Comparison of ENCODE assay signal across 8 cellular contexts in genomic region chr9:135960328-135961276, GRCh38. TPM values are rescaled to one million over a fixed set of nuclear protein-coding genes. Genes with fewer than 3 reads are reported as not detected.
DNase-seq lines count a peak whose midpoint lies in the region; FAIRE-seq and TF ChIP-seq lines count a peak whose summit lies in the region.
"Had no signal": no experiment of that assay in that cellular context is flagged by ENCODE, and none has a peak within 500 bp of the region (broad histone marks: within the 10 kb centered on the region; RNA-seq: fewer than 3 reads in every experiment).

No MANE protein-coding gene starts in this region.

- H3K23ac ChIP-seq in mesenchymal stem cell (ENCODE audit: low read length in 2 of 2): peak overlapping the region; percentile 23 to 42

- H3K79me1 ChIP-seq in mesenchymal stem cell (replicated peaks; ENCODE audit: low read length, poor library complexity, severe bottlenecking): peaks cover 26% of the 10 kb centered on the region

- H3K4me1 Mint-ChIP-seq in HFFc6 (ENCODE audit: low read depth): peaks cover 24% of the 10 kb centered on the region

- H3K4ac ChIP-seq in mesenchymal stem cell (ENCODE audit: low read depth in 1 of 2, low read length in 2 of 2): peak overlapping the region in 1 of 2 experiments; percentile 79

- H3K9ac ChIP-seq in mesenchymal stem cell (ENCODE audit: low read length): peak overlapping the region; percentile 90

- peak overlapping the region; percentile 9 for H3K27ac ChIP-seq in OCI-LY7 (ENCODE audit: low read depth, low read length, poor library complexity, severe bottlenecking)
- peak overlapping the region; percentile 82 to 93 for H3K27ac ChIP-seq in coronary artery
- H3K27ac ChIP-seq in mesenchymal stem cell (ENCODE audit: low read length, poor library complexity, severe bottlenecking): no peak overlapping the region
- H3K27ac ChIP-seq in urinary bladder (ENCODE audit: low read depth): peak overlapping the region; percentile 88

- FAIRE-seq in GM12892 (lab: Jason Lieb, UNC): no peak
- FAIRE-seq: colon had no signal

- no peak for TF ChIP-seq CTCF in HFFc6 (IDR thresholded peaks at IDR 0.05)
- no peak for TF ChIP-seq CTCF in OCI-LY7 (conservative IDR thresholded peaks at IDR 0.05; ENCODE audit: low read length)
- TF ChIP-seq CTCF in coronary artery (IDR thresholded peaks at IDR 0.05): no peak

- peaks cover 14% of the 10 kb centered on the region for H3K27me3 Mint-ChIP-seq in HFFc6 (ENCODE audit: insufficient read depth)

- peaks cover 37% of the 10 kb centered on the region for H3K79me2 ChIP-seq in OCI-LY7 (ENCODE audit: insufficient read depth, low read depth, low read length)

- intact Hi-C loops in OCI-LY7 (cut with micrococcal nuclease; ENCODE audit: unreplicated experiment): loop anchor here (1.0 to 10.0 kb wide), 3 partner anchors 52 to 158 kb away; partner anchors contain the start of gene TMEM250

- peaks cover 7% of the 10 kb centered on the region; the same call in 1 of the 2 replicates for H4K20me1 ChIP-seq in OCI-LY7 (ENCODE audit: insufficient read depth, low read length)

- H3K14ac ChIP-seq in mesenchymal stem cell (ENCODE audit: low read length in 2 of 2): peak overlapping the region in 1 of 2 experiments; percentile 74

- H3K4me2 ChIP-seq in OCI-LY7 (ENCODE audit: low read length) (peak overlapping the region; percentile 95), mesenchymal stem cell (ENCODE audit: low read length, poor library complexity, severe bottlenecking) (peak overlapping the region; percentile 91)

- H3K9me2 ChIP-seq in OCI-LY7 (ENCODE audit: insufficient read depth, low read length): no peaks in the 10 kb centered on the region

- 7% methylated on average over 56 of the region's 77 CpGs for WGBS in mesenchymal stem cell
- WGBS in urinary bladder: 2% methylated on average over 77 of the region's 77 CpGs

- H3K27me3 ChIP-seq in mesenchymal stem cell (ENCODE audit: control insufficient read depth in 1 of 2, insufficient read depth in 1 of 2, low read length in 2 of 2): peaks cover 22% of the 10 kb centered on the region in 2 experiments

- no peak for DNase-seq in GM12892 (ENCODE audit: insufficient read length)
- no peak for DNase-seq in HFFc6
- no peak for DNase-seq in OCI-LY7 (ENCODE audit: low spot score)
- no peak for DNase-seq in coronary artery (ENCODE audit: low spot score)
- peak; percentile 58 for DNase-seq in mesenchymal stem cell
- no peak for DNase-seq in activated gamma-delta T cell (lab: John Stamatoyannopoulos, UW)

- peak overlapping the region; percentile 16; the same call in 1 of the 2 replicates for H2AFZ ChIP-seq in OCI-LY7 (ENCODE audit: low read length)
- peak overlapping the region; percentile 57 for H2AFZ ChIP-seq in mesenchymal stem cell (ENCODE audit: low read depth, low read length)

- BruUV-seq in OCI-LY7 (replicated peaks; lab: Mats Ljungman, UMichigan): no TSS peak

- H4K91ac ChIP-seq in mesenchymal stem cell (ENCODE audit: low read length): peak overlapping the region; percentile 15

- H3K36me3 Mint-ChIP-seq in HFFc6 (ENCODE audit: low read depth): no peaks in the 10 kb centered on the region

- peak overlapping the region; percentile 52 to 87 for H3K18ac ChIP-seq in mesenchymal stem cell (ENCODE audit: low read depth in 1 of 2, low read length in 2 of 2)

- H2AK5ac ChIP-seq in mesenchymal stem cell (ENCODE audit: low read length, severe bottlenecking): no peak overlapping the region

- peak; percentile 57; the same call in 1 of the 2 replicates for TF ChIP-seq POLR2A in GM12892 (IDR thresholded peaks at IDR 0.05; ENCODE audit: low read depth, low read length)

- H2BK5ac ChIP-seq in mesenchymal stem cell (ENCODE audit: low read depth, low read length, poor library complexity, severe bottlenecking): no peak overlapping the region

- H3K4me1 ChIP-seq in OCI-LY7 (ENCODE audit: insufficient read depth, low read length, poor library complexity, severe bottlenecking): peaks cover 34% of the 10 kb centered on the region
- H3K4me1 ChIP-seq in mesenchymal stem cell (ENCODE audit: control insufficient read depth, insufficient read depth, low read depth, low read length): peaks cover 7% of the 10 kb centered on the region
- peaks cover 1% of the 10 kb centered on the region for H3K4me1 ChIP-seq in urinary bladder (ENCODE audit: insufficient read depth)

- no peaks in the 10 kb centered on the region for H3K9me3 Mint-ChIP-seq in HFFc6

- peak overlapping the region; percentile 68 for H3K27ac Mint-ChIP-seq in HFFc6

- H2BK12ac ChIP-seq in mesenchymal stem cell (ENCODE audit: low read length in 2 of 2): no peak overlapping the region

- H3K9me3 ChIP-seq in OCI-LY7 (ENCODE audit: low read length): no peaks in the 10 kb centered on the region
- H3K9me3 ChIP-seq in mesenchymal stem cell (ENCODE audit: control insufficient read depth, low read length): no peaks in the 10 kb centered on the region

- peak overlapping the region; percentile 67 for H4K8ac ChIP-seq in mesenchymal stem cell (ENCODE audit: low read length)

- no peak overlapping the region for H2BK15ac ChIP-seq in mesenchymal stem cell (ENCODE audit: low read depth, poor library complexity, severe bottlenecking)

- H3K36me3 ChIP-seq in OCI-LY7 (ENCODE audit: insufficient read depth, low read length): peaks cover 8% of the 10 kb centered on the region; the same call in 1 of the 2 replicates
- H3K36me3 ChIP-seq in mesenchymal stem cell (ENCODE audit: control insufficient read depth in 1 of 2, insufficient read depth in 2 of 2, low read depth in 1 of 2, low read length in 2 of 2): peaks cover 0 to 7% of the 10 kb centered on the region in 2 experiments
- H3K36me3 ChIP-seq in urinary bladder (ENCODE audit: insufficient read depth): no peaks in the 10 kb centered on the region

- H2BK120ac ChIP-seq in mesenchymal stem cell (ENCODE audit: low read depth, low read length): no peak overlapping the region

- H3K4me3 Mint-ChIP-seq in HFFc6: peak overlapping the region; percentile 90

- CTCF ChIA-PET in OCI-LY7 (lab: Charles Lee; ENCODE audit: unreplicated experiment): no interaction called here

- H3K4me3 ChIP-seq in OCI-LY7 (ENCODE audit: low read depth, low read length, poor library complexity, severe bottlenecking): peak overlapping the region; percentile 98
- H3K4me3 ChIP-seq in coronary artery: peak overlapping the region; percentile 99
- H3K4me3 ChIP-seq in mesenchymal stem cell (ENCODE audit: insufficient read depth in 1 of 2, low read depth in 1 of 2, low read length in 2 of 2): peak overlapping the region; percentile 87 to 89
- H3K4me3 ChIP-seq in urinary bladder (ENCODE audit: low read depth, low read length): peak overlapping the region; percentile 81

- POLR2A ChIA-PET in OCI-LY7 (lab: Charles Lee): interaction anchor here (1.2 kb wide), 1 partner anchor 13 kb away, joined by 5 read pairs; no protein-coding TSS in a partner anchor

RNA-seq across cellular contexts. Expression of gene UBAC1, which starts 0.6 kb away (rescaled TPM):
- 28.2 TPM for polyA plus RNA-seq in GM12892 (2012; ENCODE audit: missing spikeins)
- total RNA-seq in HFFc6 (2021; fragmentation: NEBNext Ultra II Directional; extraction: Animal tissue kit (Norgen Biotek cat#: 25700)): 10 to 100 TPM; 27.9 to 33.6 (median 31.2) TPM
- 59.2 and 75.7 TPM in 2 replicates for total RNA-seq in OCI-LY7 (2014; rRNA removed; shearing (Covaris generic))
- total RNA-seq in OCI-LY7 (2022): 42.3 and 42.4 TPM in 2 replicates
- 28.9 TPM for polyA plus RNA-seq in mesenchymal stem cell (2013, experiment 1 of 2)
- polyA plus RNA-seq in mesenchymal stem cell (2013, experiment 2 of 2): 28.1 TPM
- total RNA-seq in urinary bladder: 24.6 TPM
- 59.8 TPM for polyA plus RNA-seq in urinary bladder

RNA-seq across cellular contexts. Expression of gene CAMSAP1, which starts 53.3 kb away (rescaled TPM):
- 10.7 TPM for polyA plus RNA-seq in GM12892 (2012; ENCODE audit: missing spikeins)
- total RNA-seq in HFFc6 (2021; fragmentation: NEBNext Ultra II Directional; extraction: Animal tissue kit (Norgen Biotek cat#: 25700)): 10 to 100 TPM; 14.9 to 22.8 (median 18.1) TPM
- total RNA-seq in OCI-LY7 (2014; rRNA removed; shearing (Covaris generic)): 20.1 and 30.4 TPM in 2 replicates
- total RNA-seq in OCI-LY7 (2022): 33.0 and 39.2 TPM in 2 replicates
- 14.3 TPM for polyA plus RNA-seq in mesenchymal stem cell (2013, experiment 1 of 2)
- 16.0 TPM for polyA plus RNA-seq in mesenchymal stem cell (2013, experiment 2 of 2)
- total RNA-seq in urinary bladder: 27.9 TPM
- 14.9 TPM for polyA plus RNA-seq in urinary bladder
